16 cellular contexts compared by ENCODE assay signal in the genomic region with DNA sequence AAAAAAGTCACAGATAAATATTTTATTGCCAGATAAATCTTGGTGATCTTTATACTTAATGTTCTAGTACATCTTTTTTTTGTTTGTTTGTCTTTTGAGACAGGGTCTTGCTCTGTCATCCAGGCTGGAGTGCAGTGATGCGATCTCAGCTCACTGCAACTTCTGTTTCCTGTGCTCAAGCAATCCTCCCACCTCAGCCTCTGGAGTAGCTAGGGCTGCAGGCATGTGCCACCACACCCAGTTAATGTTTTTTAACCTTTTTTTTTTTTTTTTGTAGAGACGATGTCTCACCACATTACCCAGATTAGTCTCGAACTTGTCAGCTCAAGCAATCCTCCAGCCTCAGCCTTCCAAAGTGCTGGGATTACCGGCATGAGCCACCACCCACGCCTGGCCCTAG. TPM values are rescaled to one million over a fixed set of nuclear protein-coding genes. Genes with fewer than 3 reads are reported as not detected.
"Had no signal": no experiment of that assay in that cellular context is flagged by ENCODE, and none has a peak within 500 bp of the region (broad histone marks: within the 10 kb centered on the region; RNA-seq: fewer than 3 reads in every experiment).

No MANE protein-coding gene starts in this region.

- H3K36me3 ChIP-seq: colonic mucosa, gastroesophageal sphincter, pancreas had no signal

- H3K9me3 ChIP-seq: colonic mucosa, gastroesophageal sphincter, pancreas, testis had no signal

- H3K4me1 ChIP-seq: colonic mucosa, gastroesophageal sphincter, pancreas, testis had no signal

- ATAC-seq: activated naive CD8-positive, alpha-beta T cell treated with anti-CD3 and anti-CD28 coated beads, Interleukin-2, amount 50 U/mL, for 24 hours; gastroesophageal sphincter; left ventricle myocardium superior; pancreas; stimulated activated naive CD8-positive, alpha-beta T cell treated with anti-CD3 and anti-CD28 coated beads, Interleukin-15, amount 100 ng/mL, for 72 hours had no signal

- H3K9me3 Mint-ChIP-seq: activated CD4-positive, alpha-beta T cell treated with anti-CD3 and anti-CD28 coated beads, Interleukin-2, amount 10 ng/mL, durations not matched to agents 24 days and 14 days; activated naive CD8-positive, alpha-beta T cell treated with anti-CD3 and anti-CD28 coated beads, Interleukin-2, amount 50 U/mL, for 24 hours; stimulated activated naive CD8-positive, alpha-beta T cell treated with anti-CD3 and anti-CD28 coated beads, Interleukin-15, amount 100 ng/mL, for 72 hours had no signal

- H3K4me3 ChIP-seq: colonic mucosa, gastroesophageal sphincter, pancreas, testis had no signal

- H3K4me3 Mint-ChIP-seq: activated CD4-positive, alpha-beta T cell treated with anti-CD3 and anti-CD28 coated beads, Interleukin-2, amount 10 ng/mL, durations not matched to agents 24 days and 14 days; activated naive CD8-positive, alpha-beta T cell treated with anti-CD3 and anti-CD28 coated beads, Interleukin-2, amount 50 U/mL, for 24 hours; stimulated activated naive CD8-positive, alpha-beta T cell treated with anti-CD3 and anti-CD28 coated beads, Interleukin-15, amount 100 ng/mL, for 72 hours had no signal

- H3K4me1 Mint-ChIP-seq: activated CD4-positive, alpha-beta T cell treated with anti-CD3 and anti-CD28 coated beads, Interleukin-2, amount 10 ng/mL, durations not matched to agents 24 days and 14 days; stimulated activated naive CD8-positive, alpha-beta T cell treated with anti-CD3 and anti-CD28 coated beads, Interleukin-15, amount 100 ng/mL, for 72 hours had no signal

- H3K27me3 ChIP-seq: colonic mucosa, gastroesophageal sphincter, pancreas, testis had no signal

- H3K27ac Mint-ChIP-seq: activated CD4-positive, alpha-beta T cell treated with anti-CD3 and anti-CD28 coated beads, Interleukin-2, amount 10 ng/mL, durations not matched to agents 24 days and 14 days; activated naive CD8-positive, alpha-beta T cell treated with anti-CD3 and anti-CD28 coated beads, Interleukin-2, amount 50 U/mL, for 24 hours; stimulated activated naive CD8-positive, alpha-beta T cell treated with anti-CD3 and anti-CD28 coated beads, Interleukin-15, amount 100 ng/mL, for 72 hours had no signal

- DNase-seq: activated CD4-positive, alpha-beta T cell treated with anti-CD3 and anti-CD28 coated beads, Interleukin-2, amount 10 ng/mL, durations not matched to agents 24 days and 14 days; activated CD8-positive, alpha-beta memory T cell treated with anti-CD3 and anti-CD28 coated beads for 24 hours; activated naive CD4-positive, alpha-beta T cell treated with Interleukin-2 at 50 U/mL for 16 hours; activated naive CD8-positive, alpha-beta T cell treated with anti-CD3 and anti-CD28 coated beads, Interleukin-2, amount 50 U/mL, for 24 hours; colonic mucosa; islet precursor cell; left ventricle myocardium superior; pancreas; retina; stimulated activated CD4-positive, alpha-beta T cell treated with anti-CD3 and anti-CD28 coated beads, Interleukin-4, amount 100 ng/mL, for 24 hours; stimulated activated naive CD8-positive, alpha-beta T cell treated with anti-CD3 and anti-CD28 coated beads, Interleukin-15, amount 100 ng/mL, for 72 hours; T-helper 2 cell; testis had no signal

- H3K27ac ChIP-seq: colonic mucosa, gastroesophageal sphincter, pancreas, testis had no signal

RNA-seq across cellular contexts. Expression of a gene that starts 9.1 kb away (rescaled TPM):
- total RNA-seq: activated CD4-positive, alpha-beta T cell treated with anti-CD3 and anti-CD28 coated beads, Interleukin-2, amount 10 ng/mL, durations not matched to agents 24 days and 14 days; astrocyte had no signal
- polyA plus RNA-seq: neural cell had no signal
